ENCODE assay signal across 23 cellular contexts in genomic region chr1:53289050-53289429, GRCh38.
"Had no signal": no experiment of that assay in that cellular context is flagged by ENCODE, and none has a peak within 500 bp of the region (broad histone marks: within the 10 kb centered on the region; RNA-seq: fewer than 3 reads in every experiment).

No MANE protein-coding gene starts in this region.

- H3K27ac ChIP-seq: adrenal gland, breast epithelium, colonic mucosa, epithelial cell of prostate, gastroesophageal sphincter, sigmoid colon, testis, vagina had no signal

- H3K4me1 ChIP-seq: breast epithelium, colonic mucosa had no signal

- H3K36me3 ChIP-seq: adrenal gland, breast epithelium, colonic mucosa, gastroesophageal sphincter, sigmoid colon, vagina had no signal

- H3K9me3 Mint-ChIP-seq: activated T-cell treated with anti-CD3 and anti-CD28 coated beads, Interleukin-2, amount 50 U/mL, for 24 hours; activated T-helper 2 cell treated with anti-CD3 and anti-CD28 coated beads, Interferon-gamma antibody, Interleukin-2, Interleukin-4, amounts not matched to agents 10 μg/mL and 5 μg/mL and 100 μg/mL, durations not matched to agents 14 hours and 24 hours and 36 hours; natural killer cell treated with Interleukin-12 subunit alpha and Interleukin-12 subunit beta and Interleukin-15 and Interleukin-18, amount 100 ng/mL, for 72 hours had no signal

- DNase-seq: activated naive CD4-positive, alpha-beta T cell; activated T-cell treated with anti-CD3 and anti-CD28 coated beads, Interleukin-2, amount 50 U/mL, for 24 hours; adrenal gland; colonic mucosa; head of caudate nucleus; left ventricle myocardium superior; mammary epithelial cell; midbrain; sigmoid colon; stimulated activated CD4-positive, alpha-beta T cell treated with anti-CD3 and anti-CD28 coated beads, Interleukin-15, amount 100 ng/mL, for 24 hours; stimulated activated CD4-positive, alpha-beta T cell treated with anti-CD3 and anti-CD28 coated beads, Interleukin-2, amount 100 ng/mL, for 48 hours; stimulated activated CD8-positive, alpha-beta memory T cell treated with anti-CD3 and anti-CD28 coated beads, Interleukin-4, amount 100 ng/mL, for 48 hours; stimulated activated naive CD4-positive, alpha-beta T cell; testis; trophoblast cell had no signal

- H3K27me3 ChIP-seq: adrenal gland, breast epithelium, colonic mucosa, gastroesophageal sphincter, sigmoid colon, testis, vagina had no signal

- H3K27ac Mint-ChIP-seq: activated naive CD8-positive, alpha-beta T cell; activated T-cell treated with anti-CD3 and anti-CD28 coated beads, Interleukin-2, amount 50 U/mL, for 24 hours; activated T-helper 2 cell treated with anti-CD3 and anti-CD28 coated beads, Interferon-gamma antibody, Interleukin-2, Interleukin-4, amounts not matched to agents 10 μg/mL and 5 μg/mL and 100 μg/mL, durations not matched to agents 14 hours and 24 hours and 36 hours had no signal

- H3K4me3 ChIP-seq: adrenal gland, breast epithelium, colonic mucosa, gastroesophageal sphincter, sigmoid colon, smooth muscle cell, testis, vagina had no signal

- H3K36me3 Mint-ChIP-seq: natural killer cell treated with Interleukin-12 subunit alpha and Interleukin-12 subunit beta and Interleukin-15 and Interleukin-18, amount 100 ng/mL, for 72 hours had no signal

- H3K4me3 Mint-ChIP-seq: activated naive CD8-positive, alpha-beta T cell; activated T-cell treated with anti-CD3 and anti-CD28 coated beads, Interleukin-2, amount 50 U/mL, for 24 hours; natural killer cell treated with Interleukin-12 subunit alpha and Interleukin-12 subunit beta and Interleukin-15 and Interleukin-18, amount 100 ng/mL, for 72 hours had no signal

- H3K27me3 Mint-ChIP-seq: activated naive CD8-positive, alpha-beta T cell; activated T-cell treated with anti-CD3 and anti-CD28 coated beads, Interleukin-2, amount 50 U/mL, for 24 hours; natural killer cell treated with Interleukin-12 subunit alpha and Interleukin-12 subunit beta and Interleukin-15 and Interleukin-18, amount 100 ng/mL, for 72 hours had no signal

- ATAC-seq: gastroesophageal sphincter; left ventricle myocardium superior; natural killer cell treated with Interleukin-12 subunit alpha and Interleukin-12 subunit beta and Interleukin-15 and Interleukin-18, amount 100 ng/mL, for 72 hours had no signal

- H3K4me2 ChIP-seq: smooth muscle cell had no signal

- H3K9me3 ChIP-seq: adrenal gland, breast epithelium, colonic mucosa, gastroesophageal sphincter, sigmoid colon, testis, vagina had no signal
